Comparison of ENCODE assay signal across 7 cellular contexts in the genomic region with DNA sequence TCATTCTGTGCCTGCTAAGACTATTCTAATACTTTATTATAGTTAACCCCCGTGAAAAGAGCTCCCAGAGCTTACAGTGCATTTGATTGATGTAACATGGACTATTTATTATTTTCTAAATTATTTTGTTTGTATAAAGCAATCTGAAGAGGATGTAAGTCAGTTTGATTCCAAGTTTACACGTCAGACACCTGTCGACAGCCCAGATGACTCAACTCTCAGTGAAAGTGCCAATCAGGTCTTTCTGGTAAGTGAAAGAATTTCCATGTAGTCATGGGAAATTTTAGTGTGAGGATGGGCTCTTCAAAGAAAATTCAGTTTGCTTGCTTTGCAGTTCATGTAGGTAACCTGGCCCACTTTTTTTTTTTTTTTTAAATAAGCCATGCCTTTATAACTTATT. TPM values are rescaled to one million over a fixed set of nuclear protein-coding genes. Genes with fewer than 3 reads are reported as not detected.
DNase-seq lines count a peak whose midpoint lies in the region; ATAC-seq and TF ChIP-seq lines count a peak whose summit lies in the region.
"Not testable (repeated sequence)": the region's sequence is repeated elsewhere in the genome, so short reads cannot be mapped to it uniquely, and the experiment has no call there.

No MANE protein-coding gene starts in this region.

- intact Hi-C loops in activated CD4-positive, alpha-beta memory T cell treated with anti-CD3 and anti-CD28 coated beads for 36 hours (cut with micrococcal nuclease), result loop anchor here (1.0 to 5.0 kb wide), 3 partner anchors 24 to 188 kb away; a partner anchor contains a TSS
- intact Hi-C loops in activated T-helper 2 cell treated with anti-CD3 and anti-CD28 coated beads, Interferon-gamma antibody, Interleukin-2, Interleukin-4, amounts not matched to agents 10 μg/mL and 5 μg/mL and 100 μg/mL, durations not matched to agents 14 hours and 24 hours and 36 hours (cut with micrococcal nuclease), result loop anchor here (5.0 kb wide), 1 partner anchor 188 kb away; no protein-coding TSS in a partner anchor

- H3K4me1 Mint-ChIP-seq in activated CD4-positive, alpha-beta memory T cell treated with anti-CD3 and anti-CD28 coated beads for 36 hours (ENCODE audit: low read depth), result peaks cover 35% of the 10 kb centered on the region
- H3K4me1 Mint-ChIP-seq in activated T-helper 2 cell treated with anti-CD3 and anti-CD28 coated beads, Interferon-gamma antibody, Interleukin-2, Interleukin-4, amounts not matched to agents 10 μg/mL and 5 μg/mL and 100 μg/mL, durations not matched to agents 14 hours and 24 hours and 36 hours (ENCODE audit: low read depth), result peaks cover 15% of the 10 kb centered on the region
- peaks cover 32% of the 10 kb centered on the region for H3K4me1 Mint-ChIP-seq in activated naive CD8-positive, alpha-beta T cell treated with anti-CD3 and anti-CD28 coated beads for 36 hours
- not testable (repeated sequence) for H3K4me1 Mint-ChIP-seq in stimulated activated naive B cell treated with anti-CD40 and anti-IgM and Interleukin-4, amounts not matched to agents 10 μg/mL and 1 μg/mL and 100 μg/mL, for 72 hours

- H3K27ac Mint-ChIP-seq in activated CD4-positive, alpha-beta memory T cell treated with anti-CD3 and anti-CD28 coated beads for 36 hours, result peak overlapping the region; percentile 91
- peak overlapping the region; percentile 86 for H3K27ac Mint-ChIP-seq in activated T-helper 2 cell treated with anti-CD3 and anti-CD28 coated beads, Interferon-gamma antibody, Interleukin-2, Interleukin-4, amounts not matched to agents 10 μg/mL and 5 μg/mL and 100 μg/mL, durations not matched to agents 14 hours and 24 hours and 36 hours
- peak overlapping the region; percentile 92 for H3K27ac Mint-ChIP-seq in activated naive CD8-positive, alpha-beta T cell treated with anti-CD3 and anti-CD28 coated beads for 36 hours
- peak overlapping the region; percentile 5 for H3K27ac Mint-ChIP-seq in stimulated activated naive B cell treated with anti-CD40 and anti-IgM and Interleukin-4, amounts not matched to agents 10 μg/mL and 1 μg/mL and 100 μg/mL, for 72 hours

- POLR2A ChIA-PET in activated CD4-positive, alpha-beta memory T cell treated with anti-CD3 and anti-CD28 coated beads for 36 hours (lab: Charles Lee), result interaction anchor here (0.6 to 1.9 kb wide), 4 partner anchors 24 to 72 kb away, joined by 3 to 8 read pairs (median 4); a partner anchor contains a TSS

- not testable (repeated sequence) for H3K27me3 Mint-ChIP-seq in activated CD4-positive, alpha-beta memory T cell treated with anti-CD3 and anti-CD28 coated beads for 36 hours; activated T-helper 2 cell treated with anti-CD3 and anti-CD28 coated beads, Interferon-gamma antibody, Interleukin-2, Interleukin-4, amounts not matched to agents 10 μg/mL and 5 μg/mL and 100 μg/mL, durations not matched to agents 14 hours and 24 hours and 36 hours (ENCODE audit: low read depth); activated naive CD8-positive, alpha-beta T cell treated with anti-CD3 and anti-CD28 coated beads for 36 hours; stimulated activated naive B cell treated with anti-CD40 and anti-IgM and Interleukin-4, amounts not matched to agents 10 μg/mL and 1 μg/mL and 100 μg/mL, for 72 hours

- DNase-seq in SIG-M5 treated with dmso at 0.1 percent for 504 hours (lab: John Stamatoyannopoulos, UW; ENCODE audit: unreplicated experiment) (peak; percentile 57), epithelial cell of esophagus (ENCODE audit: low read depth) (peak; percentile 83)
- peak; percentile 56 for DNase-seq in activated CD4-positive, alpha-beta memory T cell treated with anti-CD3 and anti-CD28 coated beads for 36 hours
- not testable (repeated sequence) for DNase-seq in activated T-helper 2 cell treated with anti-CD3 and anti-CD28 coated beads, Interferon-gamma antibody, Interleukin-2, Interleukin-4, amounts not matched to agents 10 μg/mL and 5 μg/mL and 100 μg/mL, durations not matched to agents 14 hours and 24 hours and 36 hours (ENCODE audit: low spot score); stimulated activated naive B cell treated with anti-CD40 and anti-IgM and Interleukin-4, amounts not matched to agents 10 μg/mL and 1 μg/mL and 100 μg/mL, for 72 hours
- peak; percentile 27 for DNase-seq in activated naive CD8-positive, alpha-beta T cell treated with anti-CD3 and anti-CD28 coated beads for 36 hours
- DNase-seq in stimulated activated CD4-positive, alpha-beta T cell treated with anti-CD3 and anti-CD28 coated beads, Interleukin-15, amount 100 ng/mL, for 24 hours, result peak; percentile 49

- H3K4me3 ChIP-seq in epithelial cell of esophagus (ENCODE audit: low read length), result not testable (repeated sequence)

- ATAC-seq in stimulated activated naive B cell treated with anti-CD40 and anti-IgM and Interleukin-4, amounts not matched to agents 10 μg/mL and 1 μg/mL and 100 μg/mL, for 72 hours (replicated peaks), result not testable (repeated sequence)

- not testable (repeated sequence) for TF ChIP-seq CTCF in epithelial cell of esophagus (IDR thresholded peaks at IDR 0.05; ENCODE audit: insufficient read depth, low read depth, low read length, missing control alignments)

- CTCF ChIA-PET in activated CD4-positive, alpha-beta memory T cell treated with anti-CD3 and anti-CD28 coated beads for 36 hours (lab: Charles Lee), result not testable (repeated sequence)

- not testable (repeated sequence) for H3K4me3 Mint-ChIP-seq in activated CD4-positive, alpha-beta memory T cell treated with anti-CD3 and anti-CD28 coated beads for 36 hours; activated T-helper 2 cell treated with anti-CD3 and anti-CD28 coated beads, Interferon-gamma antibody, Interleukin-2, Interleukin-4, amounts not matched to agents 10 μg/mL and 5 μg/mL and 100 μg/mL, durations not matched to agents 14 hours and 24 hours and 36 hours (ENCODE audit: low read depth); activated naive CD8-positive, alpha-beta T cell treated with anti-CD3 and anti-CD28 coated beads for 36 hours; stimulated activated naive B cell treated with anti-CD40 and anti-IgM and Interleukin-4, amounts not matched to agents 10 μg/mL and 1 μg/mL and 100 μg/mL, for 72 hours

- not testable (repeated sequence) for H3K9me3 Mint-ChIP-seq in activated CD4-positive, alpha-beta memory T cell treated with anti-CD3 and anti-CD28 coated beads for 36 hours; activated T-helper 2 cell treated with anti-CD3 and anti-CD28 coated beads, Interferon-gamma antibody, Interleukin-2, Interleukin-4, amounts not matched to agents 10 μg/mL and 5 μg/mL and 100 μg/mL, durations not matched to agents 14 hours and 24 hours and 36 hours; activated naive CD8-positive, alpha-beta T cell treated with anti-CD3 and anti-CD28 coated beads for 36 hours; stimulated activated naive B cell treated with anti-CD40 and anti-IgM and Interleukin-4, amounts not matched to agents 10 μg/mL and 1 μg/mL and 100 μg/mL, for 72 hours

- peaks cover 58% of the 10 kb centered on the region for H3K36me3 Mint-ChIP-seq in activated CD4-positive, alpha-beta memory T cell treated with anti-CD3 and anti-CD28 coated beads for 36 hours
- H3K36me3 Mint-ChIP-seq in activated T-helper 2 cell treated with anti-CD3 and anti-CD28 coated beads, Interferon-gamma antibody, Interleukin-2, Interleukin-4, amounts not matched to agents 10 μg/mL and 5 μg/mL and 100 μg/mL, durations not matched to agents 14 hours and 24 hours and 36 hours (ENCODE audit: low read depth), result peaks cover 69% of the 10 kb centered on the region
- peaks cover 36% of the 10 kb centered on the region for H3K36me3 Mint-ChIP-seq in activated naive CD8-positive, alpha-beta T cell treated with anti-CD3 and anti-CD28 coated beads for 36 hours
- peaks cover 23 to 37% of the 10 kb centered on the region in 2 donors for H3K36me3 Mint-ChIP-seq in stimulated activated naive B cell treated with anti-CD40 and anti-IgM and Interleukin-4, amounts not matched to agents 10 μg/mL and 1 μg/mL and 100 μg/mL, for 72 hours

RNA-seq across cellular contexts. Expression of a gene that starts 23.8 kb away (rescaled TPM):
- 10 to 100 TPM; 34.7 to 35.5 TPM for total RNA-seq in activated CD4-positive, alpha-beta memory T cell treated with anti-CD3 and anti-CD28 coated beads for 36 hours
- total RNA-seq in activated T-helper 2 cell treated with anti-CD3 and anti-CD28 coated beads, Interferon-gamma antibody, Interleukin-2, Interleukin-4, amounts not matched to agents 10 μg/mL and 5 μg/mL and 100 μg/mL, durations not matched to agents 14 hours and 24 hours and 36 hours, result 32.7 TPM in 2 replicates
- 10 to 100 TPM; 19.1 to 20.1 TPM for total RNA-seq in activated naive CD8-positive, alpha-beta T cell treated with anti-CD3 and anti-CD28 coated beads for 36 hours

RNA-seq across cellular contexts. Expression of a gene that starts 47.8 kb away (rescaled TPM):
- 10 to 100 TPM; 41.6 to 44.8 TPM for total RNA-seq in activated CD4-positive, alpha-beta memory T cell treated with anti-CD3 and anti-CD28 coated beads for 36 hours
- 65.9 and 70.1 TPM in 2 replicates for total RNA-seq in activated T-helper 2 cell treated with anti-CD3 and anti-CD28 coated beads, Interferon-gamma antibody, Interleukin-2, Interleukin-4, amounts not matched to agents 10 μg/mL and 5 μg/mL and 100 μg/mL, durations not matched to agents 14 hours and 24 hours and 36 hours
- total RNA-seq in activated naive CD8-positive, alpha-beta T cell treated with anti-CD3 and anti-CD28 coated beads for 36 hours, result 10 to 100 TPM; 47.9 to 61.6 TPM

RNA-seq across cellular contexts. Expression of a gene that starts 48.0 kb away (rescaled TPM):
- total RNA-seq in activated CD4-positive, alpha-beta memory T cell treated with anti-CD3 and anti-CD28 coated beads for 36 hours, result 10 to 100 TPM; 11.0 to 12.7 TPM
- 8.2 and 9.3 TPM in 2 replicates for total RNA-seq in activated T-helper 2 cell treated with anti-CD3 and anti-CD28 coated beads, Interferon-gamma antibody, Interleukin-2, Interleukin-4, amounts not matched to agents 10 μg/mL and 5 μg/mL and 100 μg/mL, durations not matched to agents 14 hours and 24 hours and 36 hours
- 1 to 10 TPM; 7.6 to 7.8 TPM for total RNA-seq in activated naive CD8-positive, alpha-beta T cell treated with anti-CD3 and anti-CD28 coated beads for 36 hours

Comparison
In these comparisons a context has a peak if more than half of its experiments do, and no peak if none do; other contexts are left out.
1. H3K27ac Mint-ChIP-seq: peak in every context shown above with its lines; median percentile 92 in activated naive CD8-positive, alpha-beta T cell treated with anti-CD3 and anti-CD28 coated beads for 36 hours; 91 in activated CD4-positive, alpha-beta memory T cell treated with anti-CD3 and anti-CD28 coated beads for 36 hours; 86 in activated T-helper 2 cell treated with anti-CD3 and anti-CD28 coated beads, Interferon-gamma antibody, Interleukin-2, Interleukin-4, amounts not matched to agents 10 μg/mL and 5 μg/mL and 100 μg/mL, durations not matched to agents 14 hours and 24 hours and 36 hours; 5 in stimulated activated naive B cell treated with anti-CD40 and anti-IgM and Interleukin-4, amounts not matched to agents 10 μg/mL and 1 μg/mL and 100 μg/mL, for 72 hours.